2 cellular contexts compared by ENCODE assay signal in the genomic region with DNA sequence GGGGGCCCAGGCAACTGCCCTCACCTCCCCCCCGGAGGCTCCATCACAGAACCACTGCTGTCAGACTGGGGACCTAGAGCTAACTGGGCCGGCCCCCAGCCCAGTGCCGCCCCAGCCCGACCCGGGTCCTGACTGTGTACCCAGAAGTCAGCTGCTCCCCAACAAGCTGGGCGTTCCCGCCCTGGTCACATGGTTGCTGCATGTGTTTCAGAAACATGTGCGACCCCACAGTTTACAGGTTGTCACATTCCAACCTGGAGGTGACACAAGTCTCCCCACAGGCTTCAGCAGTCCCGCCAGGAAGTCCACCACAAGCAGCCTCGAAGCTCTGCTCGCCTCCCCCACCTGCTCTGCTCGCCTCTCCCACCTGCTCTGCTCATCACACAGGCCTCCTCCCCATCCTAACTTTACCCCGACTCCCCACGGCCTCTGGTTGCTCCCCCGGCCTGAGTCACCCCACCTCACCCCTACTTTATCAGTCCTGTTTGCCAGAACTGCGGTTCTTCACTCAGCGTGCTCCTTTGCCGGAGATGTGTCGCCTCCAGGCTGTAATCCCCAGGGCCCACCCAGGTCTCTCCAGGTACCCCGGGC.
A peak's percentile ranks its signal among the peaks of the same experiment; 100 is the strongest.
TF ChIP-seq lines count a peak whose summit lies in the region.

No MANE protein-coding gene starts in this region.

TF ChIP-seq in HCT116, 20 proteins besides CTCF, POLR2A, EP300 and RAD21:
- TF ChIP-seq EGR1 (IDR thresholded peaks at IDR 0.05; ENCODE audit: low read depth) (no peak), JUND (IDR thresholded peaks at IDR 0.05) (no peak), FOSL1 (IDR thresholded peaks at IDR 0.05; ENCODE audit: low read depth) (no peak), TCF7L2 (IDR thresholded peaks at IDR 0.05; ENCODE audit: borderline replicate concordance, extremely low read depth, insufficient read depth, insufficient read length) (no peak), YY1 (IDR thresholded peaks at IDR 0.05; ENCODE audit: extremely low read depth, insufficient replicate concordance, low read depth, low read length) (no peak), CBX3 (IDR thresholded peaks at IDR 0.05; ENCODE audit: low read depth) (no peak)
- TF ChIP-seq, protein P1, sequence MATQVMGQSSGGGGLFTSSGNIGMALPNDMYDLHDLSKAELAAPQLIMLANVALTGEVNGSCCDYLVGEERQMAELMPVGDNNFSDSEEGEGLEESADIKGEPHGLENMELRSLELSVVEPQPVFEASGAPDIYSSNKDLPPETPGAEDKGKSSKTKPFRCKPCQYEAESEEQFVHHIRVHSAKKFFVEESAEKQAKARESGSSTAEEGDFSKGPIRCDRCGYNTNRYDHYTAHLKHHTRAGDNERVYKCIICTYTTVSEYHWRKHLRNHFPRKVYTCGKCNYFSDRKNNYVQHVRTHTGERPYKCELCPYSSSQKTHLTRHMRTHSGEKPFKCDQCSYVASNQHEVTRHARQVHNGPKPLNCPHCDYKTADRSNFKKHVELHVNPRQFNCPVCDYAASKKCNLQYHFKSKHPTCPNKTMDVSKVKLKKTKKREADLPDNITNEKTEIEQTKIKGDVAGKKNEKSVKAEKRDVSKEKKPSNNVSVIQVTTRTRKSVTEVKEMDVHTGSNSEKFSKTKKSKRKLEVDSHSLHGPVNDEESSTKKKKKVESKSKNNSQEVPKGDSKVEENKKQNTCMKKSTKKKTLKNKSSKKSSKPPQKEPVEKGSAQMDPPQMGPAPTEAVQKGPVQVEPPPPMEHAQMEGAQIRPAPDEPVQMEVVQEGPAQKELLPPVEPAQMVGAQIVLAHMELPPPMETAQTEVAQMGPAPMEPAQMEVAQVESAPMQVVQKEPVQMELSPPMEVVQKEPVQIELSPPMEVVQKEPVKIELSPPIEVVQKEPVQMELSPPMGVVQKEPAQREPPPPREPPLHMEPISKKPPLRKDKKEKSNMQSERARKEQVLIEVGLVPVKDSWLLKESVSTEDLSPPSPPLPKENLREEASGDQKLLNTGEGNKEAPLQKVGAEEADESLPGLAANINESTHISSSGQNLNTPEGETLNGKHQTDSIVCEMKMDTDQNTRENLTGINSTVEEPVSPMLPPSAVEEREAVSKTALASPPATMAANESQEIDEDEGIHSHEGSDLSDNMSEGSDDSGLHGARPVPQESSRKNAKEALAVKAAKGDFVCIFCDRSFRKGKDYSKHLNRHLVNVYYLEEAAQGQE (IDR thresholded peaks at IDR 0.05; ENCODE audit: low read depth): no peak
- TF ChIP-seq, protein P2, sequence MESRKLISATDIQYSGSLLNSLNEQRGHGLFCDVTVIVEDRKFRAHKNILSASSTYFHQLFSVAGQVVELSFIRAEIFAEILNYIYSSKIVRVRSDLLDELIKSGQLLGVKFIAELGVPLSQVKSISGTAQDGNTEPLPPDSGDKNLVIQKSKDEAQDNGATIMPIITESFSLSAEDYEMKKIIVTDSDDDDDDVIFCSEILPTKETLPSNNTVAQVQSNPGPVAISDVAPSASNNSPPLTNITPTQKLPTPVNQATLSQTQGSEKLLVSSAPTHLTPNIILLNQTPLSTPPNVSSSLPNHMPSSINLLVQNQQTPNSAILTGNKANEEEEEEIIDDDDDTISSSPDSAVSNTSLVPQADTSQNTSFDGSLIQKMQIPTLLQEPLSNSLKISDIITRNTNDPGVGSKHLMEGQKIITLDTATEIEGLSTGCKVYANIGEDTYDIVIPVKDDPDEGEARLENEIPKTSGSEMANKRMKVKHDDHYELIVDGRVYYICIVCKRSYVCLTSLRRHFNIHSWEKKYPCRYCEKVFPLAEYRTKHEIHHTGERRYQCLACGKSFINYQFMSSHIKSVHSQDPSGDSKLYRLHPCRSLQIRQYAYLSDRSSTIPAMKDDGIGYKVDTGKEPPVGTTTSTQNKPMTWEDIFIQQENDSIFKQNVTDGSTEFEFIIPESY (IDR thresholded peaks at IDR 0.05; ENCODE audit: extremely low read depth, insufficient replicate concordance, low read length): no peak

TF ChIP-seq in K562, 482 proteins besides CTCF, POLR2A, EP300 and RAD21 (continues in another document):
- TF ChIP-seq ZNF3 (CRISPR knock-in tag; IDR thresholded peaks at IDR 0.05) (no peak), PHF8 (IDR thresholded peaks at IDR 0.05; ENCODE audit: borderline replicate concordance, low read length) (no peak), NCOA2 (IDR thresholded peaks at IDR 0.05; ENCODE audit: partially characterized antibody in 2 of 2) (no peak), GATAD2B (IDR thresholded peaks at IDR 0.05; ENCODE audit: borderline replicate concordance) (no peak), CREB1 (IDR thresholded peaks at IDR 0.05) (no peak), CREB1 (CRISPR knock-in tag; IDR thresholded peaks at IDR 0.05) (peak; percentile 26; the same call in 1 of the 2 replicates), ZNF75A (CRISPR knock-in tag; IDR thresholded peaks at IDR 0.05) (no peak), KDM4B (IDR thresholded peaks at IDR 0.05; ENCODE audit: borderline replicate concordance in 2 of 2, low read depth in 1 of 2) (no peak), KDM2B (CRISPR knock-in tag; IDR thresholded peaks at IDR 0.05) (no peak), ARHGAP35 (IDR thresholded peaks at IDR 0.05; ENCODE audit: partially characterized antibody) (no peak), NELFE (IDR thresholded peaks at IDR 0.05; ENCODE audit: insufficient read depth, insufficient read length) (no peak), CHD4 (IDR thresholded peaks at IDR 0.05; ENCODE audit: insufficient read depth, insufficient replicate concordance, low read depth, low read length, poor library complexity, severe bottlenecking) (no peak), RAD51 (IDR thresholded peaks at IDR 0.05; ENCODE audit: borderline replicate concordance, low read depth) (no peak), SUPT5H (IDR thresholded peaks at IDR 0.05) (no peak), ZBTB17 (CRISPR knock-in tag; IDR thresholded peaks at IDR 0.05) (no peak), PHB2 (IDR thresholded peaks at IDR 0.05; ENCODE audit: low read depth) (no peak), BRF1 (IDR thresholded peaks at IDR 0.05; ENCODE audit: borderline replicate concordance, extremely low read depth, insufficient read length) (no peak), HMG20B (CRISPR knock-in tag; IDR thresholded peaks at IDR 0.05) (no peak), ZFX (CRISPR knock-in tag; IDR thresholded peaks at IDR 0.05) (0 out of 2 replicates have a peak, but pooled peaks have one; percentile 23)
- TF ChIP-seq, protein P3, sequence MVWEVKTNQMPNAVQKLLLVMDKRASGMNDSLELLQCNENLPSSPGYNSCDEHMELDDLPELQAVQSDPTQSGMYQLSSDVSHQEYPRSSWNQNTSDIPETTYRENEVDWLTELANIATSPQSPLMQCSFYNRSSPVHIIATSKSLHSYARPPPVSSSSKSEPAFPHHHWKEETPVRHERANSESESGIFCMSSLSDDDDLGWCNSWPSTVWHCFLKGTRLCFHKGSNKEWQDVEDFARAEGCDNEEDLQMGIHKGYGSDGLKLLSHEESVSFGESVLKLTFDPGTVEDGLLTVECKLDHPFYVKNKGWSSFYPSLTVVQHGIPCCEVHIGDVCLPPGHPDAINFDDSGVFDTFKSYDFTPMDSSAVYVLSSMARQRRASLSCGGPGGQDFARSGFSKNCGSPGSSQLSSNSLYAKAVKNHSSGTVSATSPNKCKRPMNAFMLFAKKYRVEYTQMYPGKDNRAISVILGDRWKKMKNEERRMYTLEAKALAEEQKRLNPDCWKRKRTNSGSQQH (CRISPR knock-in tag; IDR thresholded peaks at IDR 0.05): no peak
- TF ChIP-seq, protein P4, sequence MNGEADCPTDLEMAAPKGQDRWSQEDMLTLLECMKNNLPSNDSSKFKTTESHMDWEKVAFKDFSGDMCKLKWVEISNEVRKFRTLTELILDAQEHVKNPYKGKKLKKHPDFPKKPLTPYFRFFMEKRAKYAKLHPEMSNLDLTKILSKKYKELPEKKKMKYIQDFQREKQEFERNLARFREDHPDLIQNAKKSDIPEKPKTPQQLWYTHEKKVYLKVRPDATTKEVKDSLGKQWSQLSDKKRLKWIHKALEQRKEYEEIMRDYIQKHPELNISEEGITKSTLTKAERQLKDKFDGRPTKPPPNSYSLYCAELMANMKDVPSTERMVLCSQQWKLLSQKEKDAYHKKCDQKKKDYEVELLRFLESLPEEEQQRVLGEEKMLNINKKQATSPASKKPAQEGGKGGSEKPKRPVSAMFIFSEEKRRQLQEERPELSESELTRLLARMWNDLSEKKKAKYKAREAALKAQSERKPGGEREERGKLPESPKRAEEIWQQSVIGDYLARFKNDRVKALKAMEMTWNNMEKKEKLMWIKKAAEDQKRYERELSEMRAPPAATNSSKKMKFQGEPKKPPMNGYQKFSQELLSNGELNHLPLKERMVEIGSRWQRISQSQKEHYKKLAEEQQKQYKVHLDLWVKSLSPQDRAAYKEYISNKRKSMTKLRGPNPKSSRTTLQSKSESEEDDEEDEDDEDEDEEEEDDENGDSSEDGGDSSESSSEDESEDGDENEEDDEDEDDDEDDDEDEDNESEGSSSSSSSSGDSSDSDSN (IDR thresholded peaks at IDR 0.05; ENCODE audit: borderline replicate concordance in 1 of 2, low read depth in 2 of 2, low read length in 2 of 2): no peak
- TF ChIP-seq, protein P5, sequence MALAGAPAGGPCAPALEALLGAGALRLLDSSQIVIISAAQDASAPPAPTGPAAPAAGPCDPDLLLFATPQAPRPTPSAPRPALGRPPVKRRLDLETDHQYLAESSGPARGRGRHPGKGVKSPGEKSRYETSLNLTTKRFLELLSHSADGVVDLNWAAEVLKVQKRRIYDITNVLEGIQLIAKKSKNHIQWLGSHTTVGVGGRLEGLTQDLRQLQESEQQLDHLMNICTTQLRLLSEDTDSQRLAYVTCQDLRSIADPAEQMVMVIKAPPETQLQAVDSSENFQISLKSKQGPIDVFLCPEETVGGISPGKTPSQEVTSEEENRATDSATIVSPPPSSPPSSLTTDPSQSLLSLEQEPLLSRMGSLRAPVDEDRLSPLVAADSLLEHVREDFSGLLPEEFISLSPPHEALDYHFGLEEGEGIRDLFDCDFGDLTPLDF (CRISPR knock-in tag; IDR thresholded peaks at IDR 0.05): no peak
- TF ChIP-seq, protein P6, sequence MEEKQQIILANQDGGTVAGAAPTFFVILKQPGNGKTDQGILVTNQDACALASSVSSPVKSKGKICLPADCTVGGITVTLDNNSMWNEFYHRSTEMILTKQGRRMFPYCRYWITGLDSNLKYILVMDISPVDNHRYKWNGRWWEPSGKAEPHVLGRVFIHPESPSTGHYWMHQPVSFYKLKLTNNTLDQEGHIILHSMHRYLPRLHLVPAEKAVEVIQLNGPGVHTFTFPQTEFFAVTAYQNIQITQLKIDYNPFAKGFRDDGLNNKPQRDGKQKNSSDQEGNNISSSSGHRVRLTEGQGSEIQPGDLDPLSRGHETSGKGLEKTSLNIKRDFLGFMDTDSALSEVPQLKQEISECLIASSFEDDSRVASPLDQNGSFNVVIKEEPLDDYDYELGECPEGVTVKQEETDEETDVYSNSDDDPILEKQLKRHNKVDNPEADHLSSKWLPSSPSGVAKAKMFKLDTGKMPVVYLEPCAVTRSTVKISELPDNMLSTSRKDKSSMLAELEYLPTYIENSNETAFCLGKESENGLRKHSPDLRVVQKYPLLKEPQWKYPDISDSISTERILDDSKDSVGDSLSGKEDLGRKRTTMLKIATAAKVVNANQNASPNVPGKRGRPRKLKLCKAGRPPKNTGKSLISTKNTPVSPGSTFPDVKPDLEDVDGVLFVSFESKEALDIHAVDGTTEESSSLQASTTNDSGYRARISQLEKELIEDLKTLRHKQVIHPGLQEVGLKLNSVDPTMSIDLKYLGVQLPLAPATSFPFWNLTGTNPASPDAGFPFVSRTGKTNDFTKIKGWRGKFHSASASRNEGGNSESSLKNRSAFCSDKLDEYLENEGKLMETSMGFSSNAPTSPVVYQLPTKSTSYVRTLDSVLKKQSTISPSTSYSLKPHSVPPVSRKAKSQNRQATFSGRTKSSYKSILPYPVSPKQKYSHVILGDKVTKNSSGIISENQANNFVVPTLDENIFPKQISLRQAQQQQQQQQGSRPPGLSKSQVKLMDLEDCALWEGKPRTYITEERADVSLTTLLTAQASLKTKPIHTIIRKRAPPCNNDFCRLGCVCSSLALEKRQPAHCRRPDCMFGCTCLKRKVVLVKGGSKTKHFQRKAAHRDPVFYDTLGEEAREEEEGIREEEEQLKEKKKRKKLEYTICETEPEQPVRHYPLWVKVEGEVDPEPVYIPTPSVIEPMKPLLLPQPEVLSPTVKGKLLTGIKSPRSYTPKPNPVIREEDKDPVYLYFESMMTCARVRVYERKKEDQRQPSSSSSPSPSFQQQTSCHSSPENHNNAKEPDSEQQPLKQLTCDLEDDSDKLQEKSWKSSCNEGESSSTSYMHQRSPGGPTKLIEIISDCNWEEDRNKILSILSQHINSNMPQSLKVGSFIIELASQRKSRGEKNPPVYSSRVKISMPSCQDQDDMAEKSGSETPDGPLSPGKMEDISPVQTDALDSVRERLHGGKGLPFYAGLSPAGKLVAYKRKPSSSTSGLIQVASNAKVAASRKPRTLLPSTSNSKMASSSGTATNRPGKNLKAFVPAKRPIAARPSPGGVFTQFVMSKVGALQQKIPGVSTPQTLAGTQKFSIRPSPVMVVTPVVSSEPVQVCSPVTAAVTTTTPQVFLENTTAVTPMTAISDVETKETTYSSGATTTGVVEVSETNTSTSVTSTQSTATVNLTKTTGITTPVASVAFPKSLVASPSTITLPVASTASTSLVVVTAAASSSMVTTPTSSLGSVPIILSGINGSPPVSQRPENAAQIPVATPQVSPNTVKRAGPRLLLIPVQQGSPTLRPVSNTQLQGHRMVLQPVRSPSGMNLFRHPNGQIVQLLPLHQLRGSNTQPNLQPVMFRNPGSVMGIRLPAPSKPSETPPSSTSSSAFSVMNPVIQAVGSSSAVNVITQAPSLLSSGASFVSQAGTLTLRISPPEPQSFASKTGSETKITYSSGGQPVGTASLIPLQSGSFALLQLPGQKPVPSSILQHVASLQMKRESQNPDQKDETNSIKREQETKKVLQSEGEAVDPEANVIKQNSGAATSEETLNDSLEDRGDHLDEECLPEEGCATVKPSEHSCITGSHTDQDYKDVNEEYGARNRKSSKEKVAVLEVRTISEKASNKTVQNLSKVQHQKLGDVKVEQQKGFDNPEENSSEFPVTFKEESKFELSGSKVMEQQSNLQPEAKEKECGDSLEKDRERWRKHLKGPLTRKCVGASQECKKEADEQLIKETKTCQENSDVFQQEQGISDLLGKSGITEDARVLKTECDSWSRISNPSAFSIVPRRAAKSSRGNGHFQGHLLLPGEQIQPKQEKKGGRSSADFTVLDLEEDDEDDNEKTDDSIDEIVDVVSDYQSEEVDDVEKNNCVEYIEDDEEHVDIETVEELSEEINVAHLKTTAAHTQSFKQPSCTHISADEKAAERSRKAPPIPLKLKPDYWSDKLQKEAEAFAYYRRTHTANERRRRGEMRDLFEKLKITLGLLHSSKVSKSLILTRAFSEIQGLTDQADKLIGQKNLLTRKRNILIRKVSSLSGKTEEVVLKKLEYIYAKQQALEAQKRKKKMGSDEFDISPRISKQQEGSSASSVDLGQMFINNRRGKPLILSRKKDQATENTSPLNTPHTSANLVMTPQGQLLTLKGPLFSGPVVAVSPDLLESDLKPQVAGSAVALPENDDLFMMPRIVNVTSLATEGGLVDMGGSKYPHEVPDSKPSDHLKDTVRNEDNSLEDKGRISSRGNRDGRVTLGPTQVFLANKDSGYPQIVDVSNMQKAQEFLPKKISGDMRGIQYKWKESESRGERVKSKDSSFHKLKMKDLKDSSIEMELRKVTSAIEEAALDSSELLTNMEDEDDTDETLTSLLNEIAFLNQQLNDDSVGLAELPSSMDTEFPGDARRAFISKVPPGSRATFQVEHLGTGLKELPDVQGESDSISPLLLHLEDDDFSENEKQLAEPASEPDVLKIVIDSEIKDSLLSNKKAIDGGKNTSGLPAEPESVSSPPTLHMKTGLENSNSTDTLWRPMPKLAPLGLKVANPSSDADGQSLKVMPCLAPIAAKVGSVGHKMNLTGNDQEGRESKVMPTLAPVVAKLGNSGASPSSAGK (IDR thresholded peaks at IDR 0.05): peak; percentile 64
- TF ChIP-seq, protein P7, sequence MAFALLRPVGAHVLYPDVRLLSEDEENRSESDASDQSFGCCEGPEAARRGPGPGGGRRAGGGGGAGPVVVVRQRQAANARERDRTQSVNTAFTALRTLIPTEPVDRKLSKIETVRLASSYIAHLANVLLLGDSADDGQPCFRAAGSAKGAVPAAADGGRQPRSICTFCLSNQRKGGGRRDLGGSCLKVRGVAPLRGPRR (CRISPR knock-in tag; IDR thresholded peaks at IDR 0.05): no peak
